Comparison of ENCODE assay signal across 8 cellular contexts in genomic region chr16:30874821-30875717, GRCh38. TPM values are rescaled to one million over a fixed set of nuclear protein-coding genes. Genes with fewer than 3 reads are reported as not detected.
DNase-seq lines count a peak whose midpoint lies in the region; ATAC-seq, FAIRE-seq and TF ChIP-seq lines count a peak whose summit lies in the region.

No MANE protein-coding gene starts in this region.

- ATAC-seq in activated naive CD8-positive, alpha-beta T cell treated with anti-CD3 and anti-CD28 coated beads, Interleukin-2, amount 10 ng/mL, durations not matched to agents 7 days and 5 days (ENCODE audit: low read depth) = peak; percentile 88
- ATAC-seq in Right ventricle myocardium inferior (peak; percentile 99), pancreas (peak; percentile 98 to 100 (median 98))

- TF ChIP-seq POLR2A in NB4 (IDR thresholded peaks at IDR 0.05; ENCODE audit: extremely low read depth, insufficient read length) (peak; percentile 97), thyroid gland (IDR thresholded peaks at IDR 0.05) (peak; percentile 9 to 93)

- DNase-seq in GM10248 (ENCODE audit: extremely low spot score) (peak; percentile 89), HFFc6 (peak; percentile 81), NB4 (ENCODE audit: low read depth) (peak; percentile 95), SKM-1 treated with dmso at 0.1 percent for 144 hours (lab: John Stamatoyannopoulos, UW; ENCODE audit: unreplicated experiment) (peak; percentile 85), Right ventricle myocardium inferior (ENCODE audit: missing footprints) (peak; percentile 97), pancreas (peak; percentile 86 to 96 (median 88)), thyroid gland (peak; percentile 88 to 91)
- peak; percentile 93 for DNase-seq in activated naive CD8-positive, alpha-beta T cell treated with anti-CD3 and anti-CD28 coated beads, Interleukin-2, amount 10 ng/mL, durations not matched to agents 7 days and 5 days

- 0 to 1% methylated on average over 67 to 85 of the region's 85 CpGs for WGBS in pancreas, 2 donors
- 0 to 1% methylated on average over 20 to 34 of the region's 85 CpGs for WGBS in thyroid gland, 2 donors

- peaks cover 12% of the 10 kb centered on the region; the same call in 1 of the 2 replicates for H3K36me3 Mint-ChIP-seq in HFFc6 (ENCODE audit: low read depth)
- peaks cover 8% of the 10 kb centered on the region for H3K36me3 Mint-ChIP-seq in activated naive CD8-positive, alpha-beta T cell treated with anti-CD3 and anti-CD28 coated beads, Interleukin-2, amount 10 ng/mL, durations not matched to agents 7 days and 5 days

- intact Hi-C loops in Right ventricle myocardium inferior (cut with DNase I) (loop anchor here (2.0 to 5.0 kb wide), 2 partner anchors 20 to 63 kb away; partner anchors contain the start of gene BCL7C), pancreas (cut with DNase I) (loop anchor here in 1 of 3 donors (10.0 kb wide), 1 partner anchor 110 kb away; the partner anchor contains the start of genes CFAP119 and RNF40), thyroid gland (cut with DNase I) (no loop called here)

- TF ChIP-seq CTCF in GM10248 (IDR thresholded peaks at IDR 0.05; ENCODE audit: control extremely low read depth, extremely low read depth, low read depth, missing control alignments) = peak; percentile 8
- no peak for TF ChIP-seq CTCF in HFFc6 (IDR thresholded peaks at IDR 0.05)
- TF ChIP-seq CTCF in NB4 (IDR thresholded peaks at IDR 0.05; ENCODE audit: low read depth, low read length) = no peak
- TF ChIP-seq CTCF in pancreas (IDR thresholded peaks at IDR 0.05) = no peak
- TF ChIP-seq CTCF in thyroid gland (IDR thresholded peaks at IDR 0.05) = peak in 1 of 6 experiments; percentile 5

- H3K4me1 Mint-ChIP-seq in HFFc6 (ENCODE audit: low read depth) = peaks cover 28% of the 10 kb centered on the region
- H3K4me1 Mint-ChIP-seq in activated naive CD8-positive, alpha-beta T cell treated with anti-CD3 and anti-CD28 coated beads, Interleukin-2, amount 10 ng/mL, durations not matched to agents 7 days and 5 days = peaks cover 16% of the 10 kb centered on the region

- H3K9me3 ChIP-seq in pancreas = no peaks in the 10 kb centered on the region
- no peaks in the 10 kb centered on the region for H3K9me3 ChIP-seq in thyroid gland

- H3K9me3 Mint-ChIP-seq in HFFc6 = no peaks in the 10 kb centered on the region
- H3K9me3 Mint-ChIP-seq in activated naive CD8-positive, alpha-beta T cell treated with anti-CD3 and anti-CD28 coated beads, Interleukin-2, amount 10 ng/mL, durations not matched to agents 7 days and 5 days = no peaks in the 10 kb centered on the region

- no peaks in the 10 kb centered on the region for H3K27me3 ChIP-seq in pancreas
- H3K27me3 ChIP-seq in thyroid gland = no peaks in the 10 kb centered on the region

- peaks cover 2% of the 10 kb centered on the region; the same call in 1 of the 2 replicates for H3K27me3 Mint-ChIP-seq in HFFc6 (ENCODE audit: insufficient read depth)
- no peaks in the 10 kb centered on the region for H3K27me3 Mint-ChIP-seq in activated naive CD8-positive, alpha-beta T cell treated with anti-CD3 and anti-CD28 coated beads, Interleukin-2, amount 10 ng/mL, durations not matched to agents 7 days and 5 days

- H3K36me3 ChIP-seq in pancreas = no peaks in the 10 kb centered on the region
- peaks cover 0 to 3% of the 10 kb centered on the region in 2 donors for H3K36me3 ChIP-seq in thyroid gland

- H3K4me3 Mint-ChIP-seq in HFFc6 = peak overlapping the region; percentile 87
- H3K4me3 Mint-ChIP-seq in activated naive CD8-positive, alpha-beta T cell treated with anti-CD3 and anti-CD28 coated beads, Interleukin-2, amount 10 ng/mL, durations not matched to agents 7 days and 5 days = peak overlapping the region; percentile 98

- H3K27ac ChIP-seq in pancreas = peak overlapping the region; percentile 82 to 90 (median 86)
- H3K27ac ChIP-seq in thyroid gland = peak overlapping the region; percentile 63 to 91 (median 73)

- FAIRE-seq in pancreas (lab: Jason Lieb, UNC) = no peak

- H3K4me1 ChIP-seq in pancreas (peaks cover 4 to 9% (median 6%) of the 10 kb centered on the region in 3 donors), thyroid gland (peaks cover 16 to 20% of the 10 kb centered on the region in 2 donors)

- CTCF ChIA-PET in GM10248 (lab: Yijun Ruan, JAX) = interaction anchor here (0.9 to 2.4 kb wide), 9 partner anchors 11 to 76 kb away, joined by 3 to 8 read pairs (median 4); partner anchors contain the start of gene BCL7C

- H3K4me3 ChIP-seq in NB4 (ENCODE audit: low read depth, low read length) (peak overlapping the region; percentile 64), pancreas (peak overlapping the region; percentile 69 to 88 (median 80)), thyroid gland (replicated peaks in 1 of 3) (peak overlapping the region; percentile 72 to 86 (median 81))

- POLR2A ChIA-PET in GM10248 (lab: Yijun Ruan, JAX) = interaction anchor here (0.6 to 1.6 kb wide), 3 partner anchors 31 to 804 kb away, joined by 4 to 5 read pairs (median 4); partner anchors contain the start of gene FUS
- POLR2A ChIA-PET in activated naive CD8-positive, alpha-beta T cell treated with anti-CD3 and anti-CD28 coated beads, Interleukin-2, amount 10 ng/mL, durations not matched to agents 7 days and 5 days (lab: Charles Lee) = interaction anchor here (0.7 to 6.1 kb wide), 13 partner anchors 16 to 104 kb away, joined by 3 to 82 read pairs (median 5); partner anchors contain the start of genes BCL7C, CTF1 and ORAI3

- H3K27ac Mint-ChIP-seq in HFFc6 = peak overlapping the region; percentile 97
- H3K27ac Mint-ChIP-seq in activated naive CD8-positive, alpha-beta T cell treated with anti-CD3 and anti-CD28 coated beads, Interleukin-2, amount 10 ng/mL, durations not matched to agents 7 days and 5 days = peak overlapping the region; percentile 94

RNA-seq across cellular contexts. Expression of gene BCL7C, which starts 18.8 kb away (rescaled TPM):
- total RNA-seq in HFFc6 (2021; fragmentation: NEBNext Ultra II Directional; extraction: Animal tissue kit (Norgen Biotek cat#: 25700)) = 10 to 100 TPM; 42.7 to 52.7 (median 48.4) TPM
- total RNA-seq in activated naive CD8-positive, alpha-beta T cell treated with anti-CD3 and anti-CD28 coated beads, Interleukin-2, amount 10 ng/mL, durations not matched to agents 7 days and 5 days = 10 to 100 TPM; 31.1 to 31.8 TPM
- total RNA-seq in Right ventricle myocardium inferior (32.2 TPM), pancreas (10 to 100 TPM in 4 of 6 donors, 1 to 10 TPM in 2; 9.2 to 14.1 (median 10.7) TPM), thyroid gland (10 to 100 TPM; 43.6 to 67.6 (median 47.9) TPM)
- 10 to 100 TPM; 22.3 to 29.3 TPM for polyA plus RNA-seq in pancreas

RNA-seq across cellular contexts. Expression of gene CTF1, which starts 21.3 kb away (rescaled TPM):
- 10 to 100 TPM; 12.0 to 16.3 (median 14.0) TPM for total RNA-seq in HFFc6 (2021; fragmentation: NEBNext Ultra II Directional; extraction: Animal tissue kit (Norgen Biotek cat#: 25700))
- under 1 TPM; 0.19 to 0.37 TPM for total RNA-seq in activated naive CD8-positive, alpha-beta T cell treated with anti-CD3 and anti-CD28 coated beads, Interleukin-2, amount 10 ng/mL, durations not matched to agents 7 days and 5 days
- total RNA-seq in Right ventricle myocardium inferior (8.7 TPM), pancreas (1 to 10 TPM; 1.6 to 3.2 (median 1.9) TPM), thyroid gland (1 to 10 TPM; 2.6 to 7.5 (median 5.6) TPM)
- 1 to 10 TPM; 2.5 to 2.9 TPM for polyA plus RNA-seq in pancreas

RNA-seq across cellular contexts. Expression of gene FBXL19, which starts 48.3 kb away (rescaled TPM):
- total RNA-seq in HFFc6 (2021; fragmentation: NEBNext Ultra II Directional; extraction: Animal tissue kit (Norgen Biotek cat#: 25700)) = 10 to 100 TPM; 21.9 to 25.8 (median 23.4) TPM
- total RNA-seq in activated naive CD8-positive, alpha-beta T cell treated with anti-CD3 and anti-CD28 coated beads, Interleukin-2, amount 10 ng/mL, durations not matched to agents 7 days and 5 days = 10 to 100 TPM; 20.1 to 24.4 TPM
- total RNA-seq in Right ventricle myocardium inferior (6.3 TPM), pancreas (10 to 100 TPM in 1 of 6 donors, 1 to 10 TPM in 5; 3.8 to 13.5 (median 4.6) TPM), thyroid gland (10 to 100 TPM; 11.7 to 24.0 (median 14.4) TPM)
- polyA plus RNA-seq in pancreas = 10 to 100 TPM; 10.1 to 26.8 TPM

Comparison
In these comparisons a context has a peak if more than half of its experiments do, and no peak if none do; other contexts are left out.
1. Peak in every context shown above with its lines: DNase-seq, ATAC-seq, H3K4me3 ChIP-seq and H3K27ac ChIP-seq.